Comparison of ENCODE assay signal across 8 cellular contexts in the genomic region with DNA sequence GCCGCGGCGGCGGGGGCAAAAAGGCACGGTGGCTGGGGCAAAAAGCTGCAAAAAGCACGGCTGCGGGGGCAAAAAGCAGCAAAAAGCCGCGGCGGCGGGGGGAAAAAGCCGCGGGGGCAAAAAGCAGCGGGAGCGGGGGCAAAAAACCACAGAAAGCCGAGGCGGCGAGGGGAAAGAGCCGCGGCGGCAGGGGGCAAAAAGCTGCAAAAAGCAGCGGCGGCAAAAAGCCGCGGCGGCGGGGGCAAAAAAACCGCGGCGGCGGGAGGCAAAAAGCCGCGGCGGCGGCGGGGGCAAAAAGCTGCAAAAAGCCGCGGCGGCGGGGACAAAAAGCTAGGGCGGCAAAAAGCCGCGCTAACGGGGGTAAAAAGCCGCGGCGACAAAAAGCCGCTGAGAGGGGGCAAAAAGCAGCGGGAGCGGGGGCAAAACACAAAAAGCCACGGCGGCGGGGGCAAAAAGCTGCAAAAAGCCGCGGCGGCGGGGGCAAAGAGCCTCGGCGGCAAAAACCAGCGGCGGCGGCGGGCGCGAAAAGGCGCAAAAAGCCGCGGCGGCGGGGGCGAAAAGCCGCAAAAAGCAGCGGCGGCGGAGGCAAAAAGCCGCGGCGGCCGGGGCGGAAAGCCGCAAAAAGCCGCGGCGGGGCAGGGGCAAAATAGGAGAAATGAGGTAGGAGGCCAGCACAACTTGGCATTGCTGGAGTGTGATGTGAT.
A peak's percentile ranks its signal among the peaks of the same experiment; 100 is the strongest.
DNase-seq lines count a peak whose midpoint lies in the region; ATAC-seq and TF ChIP-seq lines count a peak whose summit lies in the region.

No MANE protein-coding gene starts in this region.

- TF ChIP-seq POLR2A in stomach (IDR thresholded peaks at IDR 0.05) = no peak

- peaks cover 33% of the 10 kb centered on the region for H3K27me3 Mint-ChIP-seq in activated CD4-positive, alpha-beta T cell treated with anti-CD3 and anti-CD28 coated beads, Interleukin-2, amount 10 ng/mL, durations not matched to agents 7 days and 5 days
- H3K27me3 Mint-ChIP-seq in activated CD4-positive, alpha-beta T cell treated with anti-CD3 and anti-CD28 coated beads, Interleukin-2, amount 10 ng/mL, durations not matched to agents 24 days and 14 days = peaks cover 36% of the 10 kb centered on the region

- no peak for ATAC-seq in activated CD4-positive, CD25-positive, alpha-beta regulatory T cell treated with anti-CD3 and anti-CD28 coated beads, Interleukin-2, amount 50 U/mL, for 24 hours
- ATAC-seq in GM21723 (IDR thresholded peaks at IDR 0.05; ENCODE audit: unreplicated experiment) = no peak

- H3K9me3 Mint-ChIP-seq in activated CD4-positive, alpha-beta T cell treated with anti-CD3 and anti-CD28 coated beads, Interleukin-2, amount 10 ng/mL, durations not matched to agents 7 days and 5 days = no peaks in the 10 kb centered on the region
- H3K9me3 Mint-ChIP-seq in activated CD4-positive, alpha-beta T cell treated with anti-CD3 and anti-CD28 coated beads, Interleukin-2, amount 10 ng/mL, durations not matched to agents 24 days and 14 days = no peaks in the 10 kb centered on the region

- no peak overlapping the region for H3K27ac Mint-ChIP-seq in activated CD4-positive, alpha-beta T cell treated with anti-CD3 and anti-CD28 coated beads, Interleukin-2, amount 10 ng/mL, durations not matched to agents 7 days and 5 days
- H3K27ac Mint-ChIP-seq in activated CD4-positive, alpha-beta T cell treated with anti-CD3 and anti-CD28 coated beads, Interleukin-2, amount 10 ng/mL, durations not matched to agents 24 days and 14 days = no peak overlapping the region

- no peak for DNase-seq in activated CD4-positive, alpha-beta T cell treated with anti-CD3 and anti-CD28 coated beads, Interleukin-2, amount 10 ng/mL, durations not matched to agents 7 days and 5 days
- DNase-seq in activated CD4-positive, alpha-beta T cell treated with anti-CD3 and anti-CD28 coated beads, Interleukin-2, amount 10 ng/mL, durations not matched to agents 24 days and 14 days = no peak
- DNase-seq in RPMI8226 (peak; percentile 16), stomach (no peak), NCI-H1930 (lab: John Stamatoyannopoulos, UW) (no peak)

- no peak for TF ChIP-seq CTCF in stomach (IDR thresholded peaks at IDR 0.05)

- H3K4me1 Mint-ChIP-seq in activated CD4-positive, alpha-beta T cell treated with anti-CD3 and anti-CD28 coated beads, Interleukin-2, amount 10 ng/mL, durations not matched to agents 7 days and 5 days = peaks cover 2% of the 10 kb centered on the region
- H3K4me1 Mint-ChIP-seq in activated CD4-positive, alpha-beta T cell treated with anti-CD3 and anti-CD28 coated beads, Interleukin-2, amount 10 ng/mL, durations not matched to agents 24 days and 14 days = no peaks in the 10 kb centered on the region

- H3K27ac ChIP-seq in iPS-18a (ENCODE audit: low read length) = no peak overlapping the region
- H3K27ac ChIP-seq in stomach = peak overlapping the region in 1 of 5 donors; percentile 29

- H3K9me3 ChIP-seq in iPS-18a (ENCODE audit: control insufficient read depth, low read depth, low read length) = no peaks in the 10 kb centered on the region
- H3K9me3 ChIP-seq in stomach = no peaks in the 10 kb centered on the region

- TF ChIP-seq EP300 in stomach (IDR thresholded peaks at IDR 0.05) = no peak

- H3K36me3 Mint-ChIP-seq in activated CD4-positive, alpha-beta T cell treated with anti-CD3 and anti-CD28 coated beads, Interleukin-2, amount 10 ng/mL, durations not matched to agents 7 days and 5 days (ENCODE audit: low read depth) = peaks cover 4% of the 10 kb centered on the region
- no peaks in the 10 kb centered on the region for H3K36me3 Mint-ChIP-seq in activated CD4-positive, alpha-beta T cell treated with anti-CD3 and anti-CD28 coated beads, Interleukin-2, amount 10 ng/mL, durations not matched to agents 24 days and 14 days (ENCODE audit: low read depth)

- H3K4me3 ChIP-seq in iPS-18a (ENCODE audit: low read length) (peak overlapping the region; percentile 66), stomach (peak overlapping the region; percentile 42 to 57 (median 50))

- intact Hi-C loops in activated CD4-positive, alpha-beta T cell treated with anti-CD3 and anti-CD28 coated beads, Interleukin-2, amount 10 ng/mL, durations not matched to agents 24 days and 14 days (cut with micrococcal nuclease) = no loop called here
- intact Hi-C loops in stomach (cut with DNase I; ENCODE audit: low total_unique reads) = no loop called here

- WGBS in stomach, 5 donors = 1 to 2% (median 1%) methylated on average over 62 to 84 of the region's 84 CpGs

- POLR2A ChIA-PET in activated CD4-positive, alpha-beta T cell treated with anti-CD3 and anti-CD28 coated beads, Interleukin-2, amount 10 ng/mL, durations not matched to agents 7 days and 5 days (lab: Charles Lee) = no interaction called here

- H3K4me1 ChIP-seq in iPS-18a (ENCODE audit: control insufficient read depth, low read depth, low read length) = no peaks in the 10 kb centered on the region
- peaks cover 4 to 15% (median 13%) of the 10 kb centered on the region in 4 donors for H3K4me1 ChIP-seq in stomach

- peak overlapping the region; percentile 14 for H3K4me3 Mint-ChIP-seq in activated CD4-positive, alpha-beta T cell treated with anti-CD3 and anti-CD28 coated beads, Interleukin-2, amount 10 ng/mL, durations not matched to agents 7 days and 5 days
- no peak overlapping the region for H3K4me3 Mint-ChIP-seq in activated CD4-positive, alpha-beta T cell treated with anti-CD3 and anti-CD28 coated beads, Interleukin-2, amount 10 ng/mL, durations not matched to agents 24 days and 14 days

- H3K9ac ChIP-seq in iPS-18a (ENCODE audit: low read length) = peak overlapping the region; percentile 54

- H3K27me3 ChIP-seq in iPS-18a (ENCODE audit: control insufficient read depth, insufficient read depth, low read length) = peaks cover 25% of the 10 kb centered on the region
- peaks cover 0 to 48% (median 28%) of the 10 kb centered on the region in 3 donors for H3K27me3 ChIP-seq in stomach

- H3K36me3 ChIP-seq in iPS-18a (ENCODE audit: control insufficient read depth, low read depth, low read length) = no peaks in the 10 kb centered on the region
- H3K36me3 ChIP-seq in stomach = no peaks in the 10 kb centered on the region

- CTCF ChIA-PET in activated CD4-positive, alpha-beta T cell treated with anti-CD3 and anti-CD28 coated beads, Interleukin-2, amount 10 ng/mL, durations not matched to agents 7 days and 5 days (lab: Charles Lee) = no interaction called here
